In genomic region chr10:117617086-117617485, GRCh38 we compare ENCODE assay signal across 17 cellular contexts.
A peak's percentile ranks its signal among the peaks of the same experiment; 100 is the strongest.
DNase-seq lines count a peak whose midpoint lies in the region; ATAC-seq and TF ChIP-seq lines count a peak whose summit lies in the region.
"Had no signal": no experiment of that assay in that cellular context is flagged by ENCODE, and none has a peak within 500 bp of the region (broad histone marks: within the 10 kb centered on the region; RNA-seq: fewer than 3 reads in every experiment).

No MANE protein-coding gene starts in this region.

- no peak overlapping the region for H3K27ac ChIP-seq in PC-3 (ENCODE audit: low read length)
- no peak overlapping the region for H3K27ac ChIP-seq in PC-9
- H3K27ac ChIP-seq: BLaER1 had no signal

- TF ChIP-seq CTCF in PC-3 (conservative IDR thresholded peaks at IDR 0.05; ENCODE audit: low read depth, low read length) (no peak), PC-9 (conservative IDR thresholded peaks at IDR 0.05) (no peak)

- no peak for ATAC-seq in PC-3

- H3K4me3 ChIP-seq in PC-3 (ENCODE audit: low read length) = no peak overlapping the region
- no peak overlapping the region for H3K4me3 ChIP-seq in PC-9
- H3K4me3 ChIP-seq: BLaER1 had no signal

- POLR2A ChIA-PET in PC-3 (lab: Charles Lee; ENCODE audit: unreplicated experiment) = no interaction called here
- POLR2A ChIA-PET in PC-9 (lab: Charles Lee; ENCODE audit: unreplicated experiment) = no interaction called here

- H3K27me3 ChIP-seq in PC-3 (ENCODE audit: low read length) (peaks cover 9% of the 10 kb centered on the region), PC-9 (ENCODE audit: insufficient read depth, low read depth) (peaks cover 5% of the 10 kb centered on the region; the same call in 1 of the 2 replicates)
- H3K27me3 ChIP-seq: BLaER1 had no signal

- H4K20me1 ChIP-seq in PC-3 (ENCODE audit: low read length) (no peaks in the 10 kb centered on the region), PC-9 (ENCODE audit: insufficient read depth) (no peaks in the 10 kb centered on the region)
- H4K20me1 ChIP-seq: BLaER1 had no signal

- no peaks in the 10 kb centered on the region for H3F3A ChIP-seq in PC-3 (ENCODE audit: low read length, unreplicated experiment)
- H3F3A ChIP-seq in PC-9 (ENCODE audit: insufficient read depth, low read depth) = no peaks in the 10 kb centered on the region

- H3K9me3 ChIP-seq in PC-3 (ENCODE audit: low read length) (no peaks in the 10 kb centered on the region), PC-9 (ENCODE audit: insufficient read depth, low read depth) (no peaks in the 10 kb centered on the region)
- H3K9me3 ChIP-seq: BE2C, BLaER1 had no signal

- peak; percentile 15 for DNase-seq in PC-3
- DNase-seq in PC-9 = peak in 1 of 2 experiments; percentile 54
- peak; percentile 34 for DNase-seq in ureter (ENCODE audit: low spot score)
- no peak for DNase-seq in DMS153 (lab: John Stamatoyannopoulos, UW)
- no peak for DNase-seq in NCI-H2107 treated with DMSO at 0.1 percent for 48 hours (lab: John Stamatoyannopoulos, UW; ENCODE audit: unreplicated experiment)
- DNase-seq: 8988T; ACHN; BE2C; C1 segment of cervical spinal cord; CD4-positive, alpha-beta memory T cell; CD4-positive, CD25-positive, alpha-beta regulatory T cell; CD8-positive, alpha-beta memory T cell; COR-L47; DMS 273 treated with DMSO at 0.1 percent for 48 hours; DMS79 treated with DMSO at 0.1 percent for 48 hours; GF-D8 had no signal

- CTCF ChIA-PET in PC-3 (lab: Charles Lee) = no interaction called here
- CTCF ChIA-PET in PC-9 (lab: Charles Lee) = no interaction called here

- H3K9me2 ChIP-seq in PC-3 (replicated peaks; ENCODE audit: low read length) (no peaks in the 10 kb centered on the region), PC-9 (ENCODE audit: insufficient read depth) (no peaks in the 10 kb centered on the region)

- H3K4me2 ChIP-seq in PC-3 (ENCODE audit: low read length) = no peak overlapping the region
- peak overlapping the region; percentile 29; the same call in 1 of the 2 replicates for H3K4me2 ChIP-seq in PC-9
- H3K4me2 ChIP-seq: BLaER1 had no signal

- no peak overlapping the region for H3K9ac ChIP-seq in PC-3 (ENCODE audit: low read length)
- H3K9ac ChIP-seq: BLaER1 had no signal

- H3K4me1 ChIP-seq in PC-3 (ENCODE audit: insufficient read depth, low read length) (no peaks in the 10 kb centered on the region), PC-9 (replicated peaks; ENCODE audit: insufficient read depth) (0 out of 2 replicates have a peak, but pooled peaks cover 4% of the 10 kb centered on the region)
- H3K4me1 ChIP-seq: BE2C, BLaER1 had no signal

- intact Hi-C loops in PC-3 (cut with micrococcal nuclease) = no loop called here
- intact Hi-C loops in PC-9 (cut with micrococcal nuclease; ENCODE audit: unreplicated experiment) = no loop called here

- H3K36me3 ChIP-seq in PC-3 (ENCODE audit: low read depth, low read length) = no peaks in the 10 kb centered on the region
- no peaks in the 10 kb centered on the region for H3K36me3 ChIP-seq in PC-9 (ENCODE audit: low read depth)
- H3K36me3 ChIP-seq: BE2C, BLaER1 had no signal

- no peaks in the 10 kb centered on the region for H3K79me2 ChIP-seq in PC-3 (ENCODE audit: low read length)
- H3K79me2 ChIP-seq in PC-9 (ENCODE audit: low read depth) = no peaks in the 10 kb centered on the region

- H2AFZ ChIP-seq in PC-3 (ENCODE audit: low read length) = no peak overlapping the region
- H2AFZ ChIP-seq in PC-9 = no peak overlapping the region

- no TSS peak for BruUV-seq in PC-3 (replicated peaks; lab: Mats Ljungman, UMichigan)
- BruUV-seq in PC-9 (replicated peaks; lab: Mats Ljungman, UMichigan) = no TSS peak

Comparison
In these comparisons a context has a peak if more than half of its experiments do, and no peak if none do; other contexts are left out.
1. DNase-seq: peak in PC-3 (single experiment) and ureter (single experiment); none in DMS153 (single experiment) and NCI-H2107 treated with DMSO at 0.1 percent for 48 hours (single experiment).